ENCODE assay signal across 21 cellular contexts in genomic region chrX:42748067-42748850, GRCh38.
DNase-seq lines count a peak whose midpoint lies in the region; ATAC-seq and TF ChIP-seq lines count a peak whose summit lies in the region.
"Had no signal": no experiment of that assay in that cellular context is flagged by ENCODE, and none has a peak within 500 bp of the region (broad histone marks: within the 10 kb centered on the region; RNA-seq: fewer than 3 reads in every experiment).

No MANE protein-coding gene starts in this region.

- H3K4me3 Mint-ChIP-seq in memory B cell: no peak overlapping the region
- H3K4me3 Mint-ChIP-seq: HFFc6; neural crest cell; stimulated activated naive CD8-positive, alpha-beta T cell treated with anti-CD3 and anti-CD28 coated beads, Interleukin-15, Interleukin-2, amounts not matched to agents 100 ng/mL and 50 ng/mL, for 24 hours had no signal

- H3K27ac Mint-ChIP-seq in memory B cell: peak overlapping the region; percentile 48
- H3K27ac Mint-ChIP-seq: HFFc6; stimulated activated naive CD8-positive, alpha-beta T cell treated with anti-CD3 and anti-CD28 coated beads, Interleukin-15, Interleukin-2, amounts not matched to agents 100 ng/mL and 50 ng/mL, for 24 hours had no signal

- peak overlapping the region; percentile 17 for H3K27ac ChIP-seq in OCI-LY1 (ENCODE audit: low read depth, low read length, poor library complexity, severe bottlenecking)
- H3K27ac ChIP-seq: heart left ventricle, upper lobe of left lung had no signal

- H3F3A ChIP-seq in OCI-LY1 (ENCODE audit: insufficient read depth, low read length): no peaks in the 10 kb centered on the region

- no peak for ATAC-seq in memory B cell (ENCODE audit: low read depth)
- ATAC-seq in SK-N-SH treated with all-trans-retinoic acid at 6 μM for 48 hours: no peak
- ATAC-seq: GM12878, heart left ventricle had no signal

- peak; percentile 20 for DNase-seq in AG08396 (ENCODE audit: low spot score)
- DNase-seq in epithelial cell of esophagus (ENCODE audit: low read depth): peak; percentile 42
- DNase-seq in memory B cell (ENCODE audit: low spot score in 2 of 2): no peak
- no peak for DNase-seq in NCI-H187 (lab: John Stamatoyannopoulos, UW)
- DNase-seq in retina: no peak
- DNase-seq in NCI-H524 treated with DMSO at 0.1 percent for 48 hours (lab: John Stamatoyannopoulos, UW): no peak
- DNase-seq: activated CD4-positive, CD25-positive, alpha-beta regulatory T cell; Caco-2; heart left ventricle; HFFc6; kidney; midbrain; NCI-H187 treated with DMSO at 0.1 percent for 48 hours; NCI-H446 treated with DMSO at 0.1 percent for 48 hours; SIG-M5; upper lobe of left lung had no signal

- peaks cover 8% of the 10 kb centered on the region for H3K4me1 ChIP-seq in OCI-LY1 (ENCODE audit: insufficient read depth, low read length, severe bottlenecking)
- H3K4me1 ChIP-seq: Caco-2, upper lobe of left lung had no signal

- no peak overlapping the region for H3K9ac ChIP-seq in OCI-LY1 (ENCODE audit: low read length)

- H3K4me1 Mint-ChIP-seq in memory B cell: peaks cover 2% of the 10 kb centered on the region
- H3K4me1 Mint-ChIP-seq: neural crest cell had no signal

- H3K79me2 ChIP-seq in OCI-LY1 (ENCODE audit: insufficient read depth, low read length): no peaks in the 10 kb centered on the region

- H3K27me3 Mint-ChIP-seq in memory B cell: no peaks in the 10 kb centered on the region
- H3K27me3 Mint-ChIP-seq: stimulated activated naive CD8-positive, alpha-beta T cell treated with anti-CD3 and anti-CD28 coated beads, Interleukin-15, Interleukin-2, amounts not matched to agents 100 ng/mL and 50 ng/mL, for 24 hours had no signal

- no peaks in the 10 kb centered on the region for H3K9me2 ChIP-seq in OCI-LY1 (ENCODE audit: low read depth, low read length)

- H3K9me3 Mint-ChIP-seq in memory B cell: no peaks in the 10 kb centered on the region
- H3K9me3 Mint-ChIP-seq: stimulated activated naive CD8-positive, alpha-beta T cell treated with anti-CD3 and anti-CD28 coated beads, Interleukin-15, Interleukin-2, amounts not matched to agents 100 ng/mL and 50 ng/mL, for 24 hours had no signal

- no peak overlapping the region for H3K4me2 ChIP-seq in OCI-LY1 (ENCODE audit: low read length)

- H3K36me3 Mint-ChIP-seq in memory B cell: peaks cover 5% of the 10 kb centered on the region

- H2AFZ ChIP-seq in OCI-LY1 (ENCODE audit: low read length): no peak overlapping the region

- no peaks in the 10 kb centered on the region for H4K20me1 ChIP-seq in OCI-LY1 (ENCODE audit: insufficient read depth, low read length)

- TF ChIP-seq CTCF in OCI-LY1 (IDR thresholded peaks at IDR 0.05; ENCODE audit: low read length): no peak
- TF ChIP-seq CTCF in epithelial cell of esophagus (IDR thresholded peaks at IDR 0.05; ENCODE audit: insufficient read depth, low read depth, low read length, missing control alignments): no peak

- H3K4me3 ChIP-seq in OCI-LY1 (ENCODE audit: low read depth, low read length, poor library complexity, severe bottlenecking) (no peak overlapping the region), epithelial cell of esophagus (ENCODE audit: low read length) (no peak overlapping the region)
- H3K4me3 ChIP-seq: GM12878, heart left ventricle, upper lobe of left lung had no signal

- H3K27me3 ChIP-seq in OCI-LY1 (ENCODE audit: insufficient read depth, low read length): no peaks in the 10 kb centered on the region
- H3K27me3 ChIP-seq: upper lobe of left lung had no signal

- no peaks in the 10 kb centered on the region for H3K9me3 ChIP-seq in OCI-LY1 (ENCODE audit: low read length)
- H3K9me3 ChIP-seq: Caco-2, heart left ventricle, upper lobe of left lung had no signal

- no peaks in the 10 kb centered on the region for H3K36me3 ChIP-seq in OCI-LY1 (ENCODE audit: insufficient read depth, low read length)
- H3K36me3 ChIP-seq: heart left ventricle, upper lobe of left lung had no signal

TF ChIP-seq in SK-N-SH treated with all-trans-retinoic acid at 6 μM for 48 hours, 23 proteins besides CTCF, POLR2A, EP300 and RAD21:
- no peak for TF ChIP-seq ZC3H10 (CRISPR knock-in tag; IDR thresholded peaks at IDR 0.05)
- TF ChIP-seq OSR1 (CRISPR knock-in tag; IDR thresholded peaks at IDR 0.05): no peak
- no peak for TF ChIP-seq CSDC2 (CRISPR knock-in tag; IDR thresholded peaks at IDR 0.05)
- TF ChIP-seq PPARA (CRISPR knock-in tag; IDR thresholded peaks at IDR 0.05; ENCODE audit: borderline replicate concordance): no peak

Comparison
In these comparisons a context has a peak if more than half of its experiments do, and no peak if none do; other contexts are left out.
1. DNase-seq: peak in AG08396 (single experiment) and epithelial cell of esophagus (single experiment); none in memory B cell (0 of 2), NCI-H187 (0 of 2), retina (single experiment) and NCI-H524 treated with DMSO at 0.1 percent for 48 hours (single experiment).